ENCODE assay signal across 32 cellular contexts in the genomic region with DNA sequence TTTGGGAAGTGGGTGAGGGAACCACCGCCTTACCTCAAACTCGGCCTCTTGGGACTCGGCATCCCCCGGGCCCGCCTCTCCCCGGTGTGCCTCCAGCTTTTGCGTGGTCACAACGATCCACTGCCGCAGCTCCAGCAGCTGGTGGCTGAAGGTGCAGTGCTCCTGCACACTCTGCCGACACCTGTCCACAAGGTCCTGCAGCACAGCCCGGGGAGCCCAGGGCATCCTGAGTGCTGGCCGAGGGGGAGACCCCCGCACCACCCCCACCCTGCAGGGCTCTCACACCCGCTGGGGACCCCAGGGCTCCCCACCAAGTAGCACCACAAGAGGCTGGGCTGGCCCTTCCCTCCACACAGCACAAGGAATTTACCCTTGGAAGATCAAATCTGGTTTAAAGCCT.
"Had no signal": no experiment of that assay in that cellular context is flagged by ENCODE, and none has a peak within 500 bp of the region (broad histone marks: within the 10 kb centered on the region; RNA-seq: fewer than 3 reads in every experiment).

No MANE protein-coding gene starts in this region.

- H3K4me1 ChIP-seq: body of pancreas, foreskin keratinocyte, gastrocnemius medialis had no signal

- H3K27ac Mint-ChIP-seq: activated CD4-positive, alpha-beta memory T cell treated with anti-CD3 and anti-CD28 coated beads for 36 hours; activated CD4-positive, alpha-beta T cell treated with anti-CD3 and anti-CD28 coated beads for 36 hours; activated CD4-positive, alpha-beta T cell treated with anti-CD3 and anti-CD28 coated beads, Interleukin-2, amount 10 ng/mL, durations not matched to agents 24 days and 14 days; activated CD8-positive, alpha-beta memory T cell treated with anti-CD3 and anti-CD28 coated beads, Interleukin-2, amount 10 ng/mL, durations not matched to agents 7 days and 5 days; activated CD8-positive, alpha-beta T cell treated with anti-CD3 and anti-CD28 coated beads, Interleukin-2, amount 10 ng/mL, durations not matched to agents 7 days and 5 days; activated naive CD8-positive, alpha-beta T cell; activated T-cell treated with anti-CD3 and anti-CD28 coated beads, Interleukin-2, amount 50 U/mL, for 72 hours; activated T-helper 17 cell treated with anti-CD3 and anti-CD28 coated beads, Interleukin-2, amount 50 U/mL, for 72 hours; effector memory CD8-positive, alpha-beta T cell had no signal

- FAIRE-seq: colon had no signal

- H3K4me3 ChIP-seq: body of pancreas, esophagus muscularis mucosa, gastrocnemius medialis, heart left ventricle had no signal

- ATAC-seq: activated CD4-positive, alpha-beta T cell treated with anti-CD3 and anti-CD28 coated beads for 36 hours; activated CD8-positive, alpha-beta memory T cell treated with anti-CD3 and anti-CD28 coated beads, Interleukin-2, amount 10 ng/mL, durations not matched to agents 7 days and 5 days; activated CD8-positive, alpha-beta T cell treated with anti-CD3 and anti-CD28 coated beads, Interleukin-2, amount 10 ng/mL, durations not matched to agents 7 days and 5 days; activated T-cell treated with anti-CD3 and anti-CD28 coated beads, Interleukin-2, amount 50 U/mL, for 72 hours; activated T-helper 17 cell treated with anti-CD3 and anti-CD28 coated beads, Interleukin-2, amount 50 U/mL, for 72 hours; body of pancreas; effector memory CD8-positive, alpha-beta T cell; foreskin keratinocyte; gastrocnemius medialis; heart left ventricle had no signal

- H3K27me3 Mint-ChIP-seq: activated CD4-positive, alpha-beta memory T cell treated with anti-CD3 and anti-CD28 coated beads for 36 hours; activated CD4-positive, alpha-beta T cell treated with anti-CD3 and anti-CD28 coated beads for 36 hours; activated CD4-positive, alpha-beta T cell treated with anti-CD3 and anti-CD28 coated beads, Interleukin-2, amount 10 ng/mL, durations not matched to agents 24 days and 14 days; activated CD8-positive, alpha-beta memory T cell treated with anti-CD3 and anti-CD28 coated beads, Interleukin-2, amount 10 ng/mL, durations not matched to agents 7 days and 5 days; activated naive CD8-positive, alpha-beta T cell; activated T-helper 17 cell treated with anti-CD3 and anti-CD28 coated beads, Interleukin-2, amount 50 U/mL, for 72 hours; effector memory CD8-positive, alpha-beta T cell had no signal

- H3K4me1 Mint-ChIP-seq: activated T-helper 17 cell treated with anti-CD3 and anti-CD28 coated beads, Interleukin-2, amount 50 U/mL, for 72 hours had no signal

- H3K4me3 Mint-ChIP-seq: activated CD4-positive, alpha-beta memory T cell treated with anti-CD3 and anti-CD28 coated beads for 36 hours; activated CD4-positive, alpha-beta T cell treated with anti-CD3 and anti-CD28 coated beads for 36 hours; activated CD4-positive, alpha-beta T cell treated with anti-CD3 and anti-CD28 coated beads, Interleukin-2, amount 10 ng/mL, durations not matched to agents 24 days and 14 days; activated CD8-positive, alpha-beta memory T cell treated with anti-CD3 and anti-CD28 coated beads, Interleukin-2, amount 10 ng/mL, durations not matched to agents 7 days and 5 days; activated CD8-positive, alpha-beta T cell treated with anti-CD3 and anti-CD28 coated beads, Interleukin-2, amount 10 ng/mL, durations not matched to agents 7 days and 5 days; activated naive CD8-positive, alpha-beta T cell; activated T-cell treated with anti-CD3 and anti-CD28 coated beads, Interleukin-2, amount 50 U/mL, for 72 hours; activated T-helper 17 cell treated with anti-CD3 and anti-CD28 coated beads, Interleukin-2, amount 50 U/mL, for 72 hours; effector memory CD8-positive, alpha-beta T cell had no signal

- H3K27me3 ChIP-seq: body of pancreas, foreskin keratinocyte, gastrocnemius medialis, heart left ventricle had no signal

- H3K9me3 Mint-ChIP-seq: activated CD4-positive, alpha-beta memory T cell treated with anti-CD3 and anti-CD28 coated beads for 36 hours; activated CD4-positive, alpha-beta T cell treated with anti-CD3 and anti-CD28 coated beads, Interleukin-2, amount 10 ng/mL, durations not matched to agents 24 days and 14 days; activated T-cell treated with anti-CD3 and anti-CD28 coated beads, Interleukin-2, amount 50 U/mL, for 72 hours; activated T-helper 17 cell treated with anti-CD3 and anti-CD28 coated beads, Interleukin-2, amount 50 U/mL, for 72 hours; effector memory CD8-positive, alpha-beta T cell had no signal

- DNase-seq: activated CD4-positive, alpha-beta memory T cell treated with anti-CD3 and anti-CD28 coated beads for 36 hours; activated CD4-positive, alpha-beta T cell treated with anti-CD3 and anti-CD28 coated beads for 36 hours; activated CD4-positive, alpha-beta T cell treated with anti-CD3 and anti-CD28 coated beads, Interleukin-2, amount 10 ng/mL, durations not matched to agents 24 days and 14 days; activated CD4-positive, CD25-positive, alpha-beta regulatory T cell; activated CD4-positive, CD25-positive, alpha-beta regulatory T cell treated with anti-CD3 and anti-CD28 coated beads, Interleukin-2, amount 50 U/mL, for 72 hours; activated CD8-positive, alpha-beta memory T cell treated with anti-CD3 and anti-CD28 coated beads, Interleukin-2, amount 10 ng/mL, durations not matched to agents 7 days and 5 days; activated CD8-positive, alpha-beta memory T cell treated with anti-CD3 and anti-CD28 coated beads, Interleukin-2, amount 50 U/mL, for 4 hours; activated CD8-positive, alpha-beta T cell treated with anti-CD3 and anti-CD28 coated beads, Interleukin-2, amount 10 ng/mL, durations not matched to agents 7 days and 5 days; activated effector memory CD4-positive, alpha-beta T cell treated with Interleukin-2 at 50 U/mL for 16 hours; activated gamma-delta T cell treated with Interleukin-2 at 50 U/mL for 16 hours; activated naive CD4-positive, alpha-beta T cell treated with anti-CD3 and anti-CD28 coated beads, Interleukin-2, amount 50 U/mL, for 16 hours; activated naive CD4-positive, alpha-beta T cell treated with Interleukin-2 at 50 U/mL for 16 hours; activated T-cell treated with anti-CD3 and anti-CD28 coated beads, Interleukin-2, amount 50 U/mL, for 1 hour; activated T-cell treated with anti-CD3 and anti-CD28 coated beads, Interleukin-2, amount 50 U/mL, for 72 hours; amniotic stem cell; anterior cingulate cortex; body of pancreas; caudate nucleus; cortex of kidney; dermis blood vessel endothelial cell; effector CD4-positive, alpha-beta T cell; effector memory CD8-positive, alpha-beta T cell; erythroblast; foreskin keratinocyte; gastrocnemius medialis; glutamatergic neuron; heart left ventricle; T-helper 2 cell had no signal

- H3K27ac ChIP-seq: body of pancreas, esophagus muscularis mucosa, foreskin keratinocyte, gastrocnemius medialis, heart left ventricle had no signal

- H3K9me3 ChIP-seq: body of pancreas, esophagus muscularis mucosa, gastrocnemius medialis had no signal
